In genomic region chr12:76588881-76589565, GRCh38 we compare ENCODE assay signal across 11 cellular contexts. TPM values are rescaled to one million over a fixed set of nuclear protein-coding genes. Genes with fewer than 3 reads are reported as not detected.
A peak's percentile ranks its signal among the peaks of the same experiment; 100 is the strongest.
DNase-seq lines count a peak whose midpoint lies in the region; ATAC-seq and TF ChIP-seq lines count a peak whose summit lies in the region.
"Had no signal": no experiment of that assay in that cellular context is flagged by ENCODE, and none has a peak within 500 bp of the region (broad histone marks: within the 10 kb centered on the region; RNA-seq: fewer than 3 reads in every experiment).

No MANE protein-coding gene starts in this region.

- peak; percentile 47 for ATAC-seq in esophagus mucosa
- ATAC-seq in sciatic nerve: peak; percentile 90
- ATAC-seq in CD8-positive, alpha-beta T cell: no peak
- no peak for ATAC-seq in GM21526 (IDR thresholded peaks at IDR 0.05; ENCODE audit: low FRiP score, unreplicated experiment)

- no peak overlapping the region for H3K27ac Mint-ChIP-seq in CD8-positive, alpha-beta T cell
- H3K27ac Mint-ChIP-seq in Calu3 (ENCODE audit: unreplicated experiment): no peak overlapping the region

- H3K4me1 Mint-ChIP-seq in CD8-positive, alpha-beta T cell (ENCODE audit: low read depth): peaks cover 2% of the 10 kb centered on the region
- H3K4me1 Mint-ChIP-seq in Calu3 (ENCODE audit: low read depth, unreplicated experiment): peaks cover 2% of the 10 kb centered on the region

- no peaks in the 10 kb centered on the region for H3K36me3 Mint-ChIP-seq in CD8-positive, alpha-beta T cell
- no peaks in the 10 kb centered on the region for H3K36me3 Mint-ChIP-seq in Calu3 (ENCODE audit: insufficient read depth, unreplicated experiment)

- TF ChIP-seq CTCF in CD8-positive, alpha-beta T cell (IDR thresholded peaks at IDR 0.05): no peak
- no peak for TF ChIP-seq CTCF in Calu3 (IDR thresholded peaks at IDR 0.05; ENCODE audit: unreplicated experiment)

- H3K9me3 Mint-ChIP-seq in CD8-positive, alpha-beta T cell: no peaks in the 10 kb centered on the region
- no peaks in the 10 kb centered on the region for H3K9me3 Mint-ChIP-seq in Calu3 (ENCODE audit: low read depth, unreplicated experiment)

- POLR2A ChIA-PET in CD8-positive, alpha-beta T cell (lab: Charles Lee): no interaction called here

- H3K4me1 ChIP-seq in CD8-positive, alpha-beta T cell (ENCODE audit: insufficient read depth, low read length): no peaks in the 10 kb centered on the region
- H3K4me1 ChIP-seq: tibial artery had no signal

- no peaks in the 10 kb centered on the region for H3K36me3 ChIP-seq in CD8-positive, alpha-beta T cell (ENCODE audit: insufficient read depth, low read length)
- H3K36me3 ChIP-seq: tibial artery had no signal

- BruUV-seq in Calu3 (replicated peaks; lab: Mats Ljungman, UMichigan): no TSS peak

- intact Hi-C loops in sciatic nerve (cut with DNase I) (no loop called here), Calu3 (cut with micrococcal nuclease; ENCODE audit: unreplicated experiment) (loop anchor here (5.0 kb wide), 2 partner anchors 132 to 242 kb away; partner anchors contain the start of gene BBS10)
- intact Hi-C loops in CD8-positive, alpha-beta T cell (cut with DNase I, micrococcal nuclease): loop anchor here (5.0 to 10.0 kb wide), 4 partner anchors 132 to 1062 kb away; no protein-coding TSS in a partner anchor

- CTCF ChIA-PET in CD8-positive, alpha-beta T cell (lab: Charles Lee): interaction anchor here (0.8 to 2.9 kb wide), 5 partner anchors 30 to 1147 kb away, joined by 3 to 14 read pairs (median 4); partner anchors contain the start of genes BBS10 and OSBPL8
- CTCF ChIA-PET in Calu3 (lab: Charles Lee): interaction anchor here (0.6 kb wide), 1 partner anchor 346 kb away, joined by 4 read pairs; no protein-coding TSS in a partner anchor

- H3K4me3 ChIP-seq in CD8-positive, alpha-beta T cell (ENCODE audit: low read depth, low read length): no peak overlapping the region
- H3K4me3 ChIP-seq: tibial artery had no signal

- H3K27me3 Mint-ChIP-seq in CD8-positive, alpha-beta T cell (ENCODE audit: low read depth): no peaks in the 10 kb centered on the region
- H3K27me3 Mint-ChIP-seq in Calu3 (ENCODE audit: unreplicated experiment): no peaks in the 10 kb centered on the region

- H3K27me3 ChIP-seq in CD8-positive, alpha-beta T cell (ENCODE audit: insufficient read depth, low read length): no peaks in the 10 kb centered on the region
- H3K27me3 ChIP-seq: tibial artery had no signal

- DNase-seq in GF-D8 (lab: John Stamatoyannopoulos, UW) (peak; percentile 94), NCI-H226 (peak; percentile 92), sciatic nerve (ENCODE audit: low spot score) (no peak), NCI-H526 (lab: John Stamatoyannopoulos, UW) (no peak), Calu3 (no peak)
- DNase-seq in CD8-positive, alpha-beta T cell: no peak
- DNase-seq: activated CD4-positive, alpha-beta T cell treated with anti-CD3 and anti-CD28 coated beads for 48 hours; kidney glomerular epithelial cell had no signal

- no peaks in the 10 kb centered on the region for H3K9me3 ChIP-seq in CD8-positive, alpha-beta T cell (ENCODE audit: low read length)
- H3K9me3 ChIP-seq: tibial artery had no signal

- no peak overlapping the region for H3K4me3 Mint-ChIP-seq in CD8-positive, alpha-beta T cell
- H3K4me3 Mint-ChIP-seq in Calu3 (ENCODE audit: low read depth, unreplicated experiment): no peak overlapping the region

- H3K27ac ChIP-seq in CD8-positive, alpha-beta T cell (ENCODE audit: low read depth, low read length): no peak overlapping the region
- H3K27ac ChIP-seq: tibial artery had no signal

RNA-seq across cellular contexts. Expression of gene OSBPL8, which starts 29.5 kb away (rescaled TPM):
- 62.6 TPM for total RNA-seq in esophagus mucosa
- 103 TPM for total RNA-seq in sciatic nerve
- 100 to 1,000 TPM; 112 to 115 TPM for total RNA-seq in CD8-positive, alpha-beta T cell
- total RNA-seq in Calu3 (2022): 62.0 and 64.9 TPM in 2 replicates

Comparison
In these comparisons a context has a peak if more than half of its experiments do, and no peak if none do; other contexts are left out.
1. DNase-seq: peak in GF-D8 (single experiment) and NCI-H226 (single experiment); none in sciatic nerve (single experiment), CD8-positive, alpha-beta T cell (0 of 7), NCI-H526 (0 of 2) and Calu3 (single experiment).
2. ATAC-seq: peak in esophagus mucosa (single experiment) and sciatic nerve (single experiment); none in CD8-positive, alpha-beta T cell (single experiment) and GM21526 (single experiment).